ENCODE assay signal across 9 cellular contexts in the genomic region with DNA sequence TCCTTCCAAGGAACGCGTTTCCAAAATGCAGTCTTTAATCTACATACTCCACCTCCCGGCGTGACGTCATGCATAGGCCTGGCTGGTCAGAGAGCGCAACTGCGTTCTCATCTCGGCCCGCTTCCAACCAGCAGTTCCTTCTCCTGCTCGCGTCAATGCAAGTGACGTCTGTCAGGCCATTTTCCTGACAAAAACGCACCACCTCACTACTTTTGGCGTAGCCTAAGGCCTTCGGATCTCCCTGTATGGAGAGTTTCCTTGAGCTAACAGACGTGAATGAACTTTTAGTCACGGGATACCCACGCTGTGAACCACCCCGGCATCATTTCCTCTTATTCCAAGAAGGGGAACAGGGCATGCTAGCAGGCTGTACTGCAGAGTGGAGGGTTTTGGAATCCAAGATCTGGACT. TPM values are rescaled to one million over a fixed set of nuclear protein-coding genes. Genes with fewer than 3 reads are reported as not detected.
DNase-seq lines count a peak whose midpoint lies in the region; ATAC-seq, FAIRE-seq and TF ChIP-seq lines count a peak whose summit lies in the region.
"Had no signal": no experiment of that assay in that cellular context is flagged by ENCODE, and none has a peak within 500 bp of the region (broad histone marks: within the 10 kb centered on the region; RNA-seq: fewer than 3 reads in every experiment).

No MANE protein-coding gene starts in this region.

- peaks cover 7% of the 10 kb centered on the region for H3K27me3 Mint-ChIP-seq in activated T-cell treated with anti-CD3 and anti-CD28 coated beads, Interleukin-2, amount 50 U/mL, for 4 hours (ENCODE audit: low read depth)
- H3K27me3 Mint-ChIP-seq in progenitor cell of endocrine pancreas, result peaks cover 9% of the 10 kb centered on the region

- H3K27ac Mint-ChIP-seq in progenitor cell of endocrine pancreas, result no peak overlapping the region

- TF ChIP-seq CTCF in 22Rv1 (IDR thresholded peaks at IDR 0.05) (no peak), progenitor cell of endocrine pancreas (IDR thresholded peaks at IDR 0.05; ENCODE audit: unreplicated experiment) (no peak)

- H3K4me1 Mint-ChIP-seq in activated T-cell treated with anti-CD3 and anti-CD28 coated beads, Interleukin-2, amount 50 U/mL, for 4 hours (ENCODE audit: low read depth), result peaks cover 8% of the 10 kb centered on the region
- H3K4me1 Mint-ChIP-seq in progenitor cell of endocrine pancreas (ENCODE audit: low read depth), result peaks cover 10% of the 10 kb centered on the region

- DNase-seq in NCI-H2029 treated with DMSO at 0.1 percent for 48 hours (lab: John Stamatoyannopoulos, UW), result peak; percentile 7
- no peak for DNase-seq in activated T-cell treated with anti-CD3 and anti-CD28 coated beads, Interleukin-2, amount 50 U/mL, for 4 hours
- DNase-seq in foreskin melanocyte, result peak; percentile 91
- peak; percentile 27 for DNase-seq in renal cortical epithelial cell (ENCODE audit: low read depth)
- DNase-seq in RCC 7860 (ENCODE audit: low spot score), result no peak
- DNase-seq in progenitor cell of endocrine pancreas (ENCODE audit: low spot score, unreplicated experiment), result no peak

- peak in 1 of 2 donors; percentile 40 for ATAC-seq in activated T-cell treated with anti-CD3 and anti-CD28 coated beads, Interleukin-2, amount 50 U/mL, for 4 hours
- no peak for ATAC-seq in HG03521 (IDR thresholded peaks at IDR 0.05; ENCODE audit: unreplicated experiment)

- peak overlapping the region; percentile 21 for H3K4me3 Mint-ChIP-seq in activated T-cell treated with anti-CD3 and anti-CD28 coated beads, Interleukin-2, amount 50 U/mL, for 4 hours
- no peak overlapping the region for H3K4me3 Mint-ChIP-seq in progenitor cell of endocrine pancreas (ENCODE audit: low read depth)

- no peaks in the 10 kb centered on the region for H3K36me3 Mint-ChIP-seq in activated T-cell treated with anti-CD3 and anti-CD28 coated beads, Interleukin-2, amount 50 U/mL, for 4 hours (ENCODE audit: insufficient read depth)
- no peaks in the 10 kb centered on the region for H3K36me3 Mint-ChIP-seq in progenitor cell of endocrine pancreas (ENCODE audit: insufficient read depth)

- H3K27ac ChIP-seq in 22Rv1, result peak overlapping the region; percentile 92

- no peak for FAIRE-seq in RCC 7860 (lab: Jason Lieb, UNC)
- FAIRE-seq: TTC549 had no signal

- no peaks in the 10 kb centered on the region for H3K9me3 Mint-ChIP-seq in activated T-cell treated with anti-CD3 and anti-CD28 coated beads, Interleukin-2, amount 50 U/mL, for 4 hours
- no peaks in the 10 kb centered on the region for H3K9me3 Mint-ChIP-seq in progenitor cell of endocrine pancreas (ENCODE audit: low read depth)

RNA-seq across cellular contexts. Expression of gene TEX14, which starts 25.0 kb away (rescaled TPM):
- total RNA-seq in activated T-cell treated with anti-CD3 and anti-CD28 coated beads, Interleukin-2, amount 50 U/mL, for 4 hours, result under 1 TPM; 0.20 to 0.43 (median 0.29) TPM
- total RNA-seq in renal cortical epithelial cell (not detected in 2 replicates), progenitor cell of endocrine pancreas (0.11 and 0.22 TPM in 2 replicates)

RNA-seq across cellular contexts. Expression of gene RAD51C, which starts 25.5 kb away (rescaled TPM):
- total RNA-seq in activated T-cell treated with anti-CD3 and anti-CD28 coated beads, Interleukin-2, amount 50 U/mL, for 4 hours, result 10 to 100 TPM; 57.4 to 68.5 (median 59.9) TPM
- total RNA-seq in renal cortical epithelial cell, result 31.1 and 33.6 TPM in 2 replicates
- 32.7 and 33.3 TPM in 2 replicates for total RNA-seq in progenitor cell of endocrine pancreas

Comparison
In these comparisons a context has a peak if more than half of its experiments do, and no peak if none do; other contexts are left out.
1. DNase-seq: peak in NCI-H2029 treated with DMSO at 0.1 percent for 48 hours (single experiment), foreskin melanocyte (single experiment) and renal cortical epithelial cell (single experiment); none in activated T-cell treated with anti-CD3 and anti-CD28 coated beads, Interleukin-2, amount 50 U/mL, for 4 hours (single experiment), RCC 7860 (single experiment) and progenitor cell of endocrine pancreas (single experiment).